Comparison of ENCODE assay signal across 23 cellular contexts in genomic region chr1:214270097-214270635, GRCh38. TPM values are rescaled to one million over a fixed set of nuclear protein-coding genes. Genes with fewer than 3 reads are reported as not detected.
DNase-seq lines count a peak whose midpoint lies in the region; ATAC-seq, FAIRE-seq and TF ChIP-seq lines count a peak whose summit lies in the region.
"Had no signal": no experiment of that assay in that cellular context is flagged by ENCODE, and none has a peak within 500 bp of the region (broad histone marks: within the 10 kb centered on the region; RNA-seq: fewer than 3 reads in every experiment).

No MANE protein-coding gene starts in this region.

- no peak overlapping the region for H3K18ac ChIP-seq in mesenchymal stem cell (ENCODE audit: low read depth in 1 of 2, low read length in 2 of 2)

- H3K9ac ChIP-seq in GM23248 = no peak overlapping the region
- H3K9ac ChIP-seq in K562 (ENCODE audit: insufficient read depth in 1 of 2, low read depth in 2 of 2, low read length in 2 of 2) = no peak overlapping the region
- peak overlapping the region; percentile 29 for H3K9ac ChIP-seq in mesenchymal stem cell (ENCODE audit: low read length)
- H3K9ac ChIP-seq: SK-N-SH had no signal

- H3K36me3 ChIP-seq in GM23248 (ENCODE audit: low read depth) (no peaks in the 10 kb centered on the region), K562 (ENCODE audit: control insufficient read depth, insufficient read depth, low read length) (no peaks in the 10 kb centered on the region), mesenchymal stem cell (ENCODE audit: control insufficient read depth in 1 of 2, insufficient read depth in 2 of 2, low read depth in 1 of 2, low read length in 2 of 2) (no peaks in the 10 kb centered on the region), small intestine (ENCODE audit: control insufficient read depth in 2 of 2, insufficient read depth in 2 of 2, low read length in 2 of 2) (no peaks in the 10 kb centered on the region)
- H3K36me3 ChIP-seq: BE2C had no signal

- no peak overlapping the region for H3K4me3 ChIP-seq in AG10803 (ENCODE audit: low read length)
- H3K4me3 ChIP-seq in GM23248 = no peak overlapping the region
- H3K4me3 ChIP-seq in K562 = no peak overlapping the region
- no peak overlapping the region for H3K4me3 ChIP-seq in mesenchymal stem cell (ENCODE audit: insufficient read depth in 1 of 2, low read depth in 1 of 2, low read length in 2 of 2)
- H3K4me3 ChIP-seq in small intestine (ENCODE audit: low read depth in 1 of 2, low read length in 2 of 2) = no peak overlapping the region

- no peak overlapping the region for H3K4me2 ChIP-seq in GM23248 (ENCODE audit: unreplicated experiment)
- H3K4me2 ChIP-seq in K562 (ENCODE audit: insufficient read depth, low read length) = no peak overlapping the region
- H3K4me2 ChIP-seq in mesenchymal stem cell (ENCODE audit: low read length, poor library complexity, severe bottlenecking) = no peak overlapping the region
- H3K4me2 ChIP-seq: SK-N-SH had no signal

- no peak overlapping the region for H3K14ac ChIP-seq in mesenchymal stem cell (ENCODE audit: low read length in 2 of 2)

- no peaks in the 10 kb centered on the region for H3F3A ChIP-seq in GM23248 (ENCODE audit: insufficient read depth)

- H3K9me1 ChIP-seq in K562 (ENCODE audit: control insufficient read depth, insufficient read depth, low read length) = no peaks in the 10 kb centered on the region

- no peaks in the 10 kb centered on the region for H3K9me2 ChIP-seq in GM23248 (ENCODE audit: insufficient read depth)
- H3K9me2 ChIP-seq: SK-N-SH had no signal

- POLR2A ChIA-PET in K562 (lab: Yijun Ruan, JAX) = interaction anchor here (0.6 kb wide), 1 partner anchor 10 kb away, joined by 3 read pairs; no protein-coding TSS in a partner anchor

- ATAC-seq in K562 = no peak
- ATAC-seq in activated T-cell treated with anti-CD3 and anti-CD28 coated beads, Interleukin-2, amount 50 U/mL, for 4 hours = no peak
- ATAC-seq: Panc1 had no signal

- DNase-seq in AG10803 (ENCODE audit: low read depth) (peak; percentile 61), GM23248 (peak; percentile 42), K562 (ENCODE audit: extremely low read depth in 1 of 4, low spot score in 3 of 4) (no peak), mesenchymal stem cell (no peak), NCI-H226 (no peak), small intestine (no peak)
- no peak for DNase-seq in activated T-cell treated with anti-CD3 and anti-CD28 coated beads, Interleukin-2, amount 50 U/mL, for 4 hours
- DNase-seq: BE2C; CD4-positive, alpha-beta T cell; COR-L47; DMS 273 treated with DMSO at 0.1 percent for 48 hours; DND-41; GDM1; MM.1S; NCI-H1048; NCI-H1417 treated with DMSO at 0.1 percent for 48 hours; NCI-H187; NCI-H510A; NCI-H748 treated with DMSO at 0.1 percent for 48 hours; SIG-M5; SK-N-SH had no signal

- no peak for TF ChIP-seq EP300 in K562 (IDR thresholded peaks at IDR 0.05; ENCODE audit: low read length)

- H3K4ac ChIP-seq in mesenchymal stem cell (ENCODE audit: low read depth in 1 of 2, low read length in 2 of 2) = no peak overlapping the region

- H3K27ac ChIP-seq in GM23248 (no peak overlapping the region), K562 (ENCODE audit: extremely low read depth, low read depth, low read length) (no peak overlapping the region), mesenchymal stem cell (ENCODE audit: low read length, poor library complexity, severe bottlenecking) (no peak overlapping the region), small intestine (ENCODE audit: low read depth in 1 of 2, low read length in 1 of 2) (no peak overlapping the region)

- no peaks in the 10 kb centered on the region for H3K79me2 ChIP-seq in GM23248 (ENCODE audit: insufficient read depth)
- no peaks in the 10 kb centered on the region for H3K79me2 ChIP-seq in K562 (ENCODE audit: control insufficient read depth, insufficient read depth, low read length)

- no peak for TF ChIP-seq RAD21 in K562 (CRISPR knock-in tag; conservative IDR thresholded peaks at IDR 0.05 in 1 of 2, IDR thresholded peaks at IDR 0.05 in 1 of 2)

- no peak overlapping the region for H3K4me3 Mint-ChIP-seq in activated T-cell treated with anti-CD3 and anti-CD28 coated beads, Interleukin-2, amount 50 U/mL, for 4 hours
- H3K4me3 Mint-ChIP-seq: CD4-positive, alpha-beta T cell had no signal

- no TSS peak for BruUV-seq in K562 (replicated peaks; lab: Mats Ljungman, UMichigan)

- intact Hi-C loops in K562 (cut with micrococcal nuclease) = loop anchor here (2.0 kb wide), 1 partner anchor 59 kb away; no protein-coding TSS in a partner anchor

- CTCF ChIA-PET in K562 (lab: Yijun Ruan, JAX; ENCODE audit: low intra/inter-chr PET ratio) = no interaction called here

- no peak for TF ChIP-seq POLR2A in K562 (conservative IDR thresholded peaks at IDR 0.05)

- H4K8ac ChIP-seq in mesenchymal stem cell (ENCODE audit: low read length) = no peak overlapping the region

- 7 to 9% methylated on average over 2 of the region's 2 CpGs for WGBS in GM23248 (ENCODE audit: low coverage in 1 of 2, low lambda C conversion rate in 2 of 2, missing lambda C conversion rate in 2 of 2), 2 experiments
- WGBS in K562 (ENCODE audit: insufficient coverage, low coverage, missing lambda C conversion rate) = 2% methylated on average over 2 of the region's 2 CpGs
- 90% methylated on average over 2 of the region's 2 CpGs for WGBS in mesenchymal stem cell
- 36 to 66% (median 39%) methylated on average over 2 of the region's 2 CpGs for WGBS in small intestine, 3 donors

- no peak overlapping the region for H2BK12ac ChIP-seq in mesenchymal stem cell (ENCODE audit: low read length in 2 of 2)

- FAIRE-seq in K562 (lab: Jason Lieb, UNC) = no peak
- FAIRE-seq in small intestine (lab: Jason Lieb, UNC) = no peak
- FAIRE-seq: H54 had no signal

- TF ChIP-seq CTCF in AG10803 (conservative IDR thresholded peaks at IDR 0.05; ENCODE audit: low read length) (no peak), K562 (IDR thresholded peaks at IDR 0.05 in 2 of 3, conservative IDR thresholded peaks at IDR 0.05 in 1 of 3; ENCODE audit: insufficient read depth in 2 of 3, low read depth in 1 of 3, low read length in 3 of 3) (no peak)

- H2AFZ ChIP-seq in GM23248 = no peak overlapping the region
- H2AFZ ChIP-seq in K562 (ENCODE audit: low read depth, low read length) = no peak overlapping the region
- no peak overlapping the region for H2AFZ ChIP-seq in mesenchymal stem cell (ENCODE audit: low read depth, low read length)

- in situ Hi-C loops in GM23248 (cut with MboI) = no loop called here
- in situ Hi-C loops in K562 (cut with MboI) = no loop called here

- H3K9me3 Mint-ChIP-seq in activated T-cell treated with anti-CD3 and anti-CD28 coated beads, Interleukin-2, amount 50 U/mL, for 4 hours = no peaks in the 10 kb centered on the region
- H3K9me3 Mint-ChIP-seq: CD4-positive, alpha-beta T cell had no signal

- peaks cover 23% of the 10 kb centered on the region for H3K27me3 Mint-ChIP-seq in activated T-cell treated with anti-CD3 and anti-CD28 coated beads, Interleukin-2, amount 50 U/mL, for 4 hours (ENCODE audit: low read depth)

- no peak overlapping the region for H2BK120ac ChIP-seq in mesenchymal stem cell (ENCODE audit: low read depth, low read length)

- H2BK5ac ChIP-seq in mesenchymal stem cell (ENCODE audit: low read depth, low read length, poor library complexity, severe bottlenecking) = no peak overlapping the region

- no peaks in the 10 kb centered on the region for H3K79me1 ChIP-seq in mesenchymal stem cell (replicated peaks; ENCODE audit: low read length, poor library complexity, severe bottlenecking)

- H2AK5ac ChIP-seq in mesenchymal stem cell (ENCODE audit: low read length, severe bottlenecking) = no peak overlapping the region

- H3K27me3 ChIP-seq in GM23248 (replicated peaks; ENCODE audit: insufficient read depth) (peaks cover 6% of the 10 kb centered on the region; the same call in 1 of the 2 replicates), K562 (ENCODE audit: control insufficient read depth in 2 of 2, insufficient read depth in 2 of 2, low read length in 2 of 2) (peaks cover 9 to 18% of the 10 kb centered on the region in 2 experiments; a peak in 4 of 5 replicates), mesenchymal stem cell (ENCODE audit: control insufficient read depth in 1 of 2, insufficient read depth in 1 of 2, low read length in 2 of 2) (no peaks in the 10 kb centered on the region), small intestine (ENCODE audit: control insufficient read depth in 2 of 2, insufficient read depth in 2 of 2, low read length in 2 of 2) (no peaks in the 10 kb centered on the region)
- H3K27me3 ChIP-seq: BE2C had no signal

- H3K4me1 ChIP-seq in GM23248 (ENCODE audit: insufficient read depth) (peaks cover 19% of the 10 kb centered on the region), K562 (replicated peaks in 1 of 2; ENCODE audit: control insufficient read depth in 2 of 2, insufficient read depth in 2 of 2, low read length in 2 of 2) (no peaks in the 10 kb centered on the region), mesenchymal stem cell (ENCODE audit: control insufficient read depth, insufficient read depth, low read depth, low read length) (no peaks in the 10 kb centered on the region), small intestine (ENCODE audit: control insufficient read depth in 2 of 2, insufficient read depth in 1 of 2, low read depth in 1 of 2, low read length in 1 of 2) (no peaks in the 10 kb centered on the region)
- H3K4me1 ChIP-seq: BE2C had no signal

- H2BK15ac ChIP-seq in mesenchymal stem cell (ENCODE audit: low read depth, poor library complexity, severe bottlenecking) = no peak overlapping the region

- no peak overlapping the region for H3K23ac ChIP-seq in mesenchymal stem cell (ENCODE audit: low read length in 2 of 2)

- H3K4me1 Mint-ChIP-seq in activated T-cell treated with anti-CD3 and anti-CD28 coated beads, Interleukin-2, amount 50 U/mL, for 4 hours (ENCODE audit: low read depth) = no peaks in the 10 kb centered on the region

- H3K36me3 Mint-ChIP-seq in activated T-cell treated with anti-CD3 and anti-CD28 coated beads, Interleukin-2, amount 50 U/mL, for 4 hours (ENCODE audit: insufficient read depth) = no peaks in the 10 kb centered on the region

- H4K20me1 ChIP-seq in GM23248 (ENCODE audit: insufficient read depth) (no peaks in the 10 kb centered on the region), K562 (replicated peaks; ENCODE audit: control insufficient read depth, insufficient read depth, low read length) (no peaks in the 10 kb centered on the region)

- H4K91ac ChIP-seq in mesenchymal stem cell (ENCODE audit: low read length) = no peak overlapping the region

- no peaks in the 10 kb centered on the region for H3K9me3 ChIP-seq in GM23248 (ENCODE audit: low read depth)
- H3K9me3 ChIP-seq in K562 (replicated peaks; ENCODE audit: control insufficient read depth, insufficient read depth, low read depth, low read length) = no peaks in the 10 kb centered on the region
- no peaks in the 10 kb centered on the region for H3K9me3 ChIP-seq in mesenchymal stem cell (ENCODE audit: control insufficient read depth, low read length)
- H3K9me3 ChIP-seq in small intestine (ENCODE audit: control insufficient read depth, low read depth) = no peaks in the 10 kb centered on the region
- H3K9me3 ChIP-seq: BE2C, SK-N-SH had no signal

RNA-seq across cellular contexts. Expression of gene SMYD2, which starts 10.8 kb away (rescaled TPM):
- total RNA-seq in GM23248 (2014; rRNA removed; shearing (Covaris generic)) = 34.9 and 49.3 TPM in 2 replicates
- polyA plus RNA-seq in GM23248 (2016; fragmentation: Nextera tagmentation; extraction: Ambion mirVana) = 48.1 and 52.1 TPM in 2 replicates
- total RNA-seq in K562 (2011; cell fraction: chromatin; rRNA removed; ENCODE audit: low replicate concordance) = 31.0 and 35.4 TPM in 2 replicates
- 16.8 and 19.5 TPM in 2 replicates for total RNA-seq in K562 (2011; cell fraction: nucleolus; rRNA removed)
- total RNA-seq in K562 (2011; cell fraction: nucleoplasm; rRNA removed) = 26.3 and 36.2 TPM in 2 replicates
- 39.9 and 42.7 TPM in 2 replicates for total RNA-seq in K562 (2014; rRNA removed)
- 48.2 and 50.5 TPM in 2 replicates for total RNA-seq in K562 (2014; rRNA removed; fragmentation: Illumina TruSeq; extraction: Trizol)
- total RNA-seq in K562 (2015; rRNA removed; fragmentation: Illumina TruSeq; extraction: Trizol) = 50.2 and 51.6 TPM in 2 replicates
- 33.6 and 36.5 TPM in 2 replicates for total RNA-seq in K562 (2021)
- 59.7 and 81.3 TPM in 2 replicates for polyA plus RNA-seq in K562 (2011; rRNA removed)
- polyA plus RNA-seq in K562 (2011; cell fraction: cytosol; rRNA removed) = 24.1 and 32.1 TPM in 2 replicates
- polyA plus RNA-seq in K562 (2011; cell fraction: nucleus; rRNA removed) = 74.1 and 86.5 TPM in 2 replicates
- 38.9 and 44.6 TPM in 2 replicates for polyA plus RNA-seq in K562 (2012)
- 49.3 and 52.3 TPM in 2 replicates for polyA plus RNA-seq in K562 (2014; fragmentation: Illumina TruSeq; extraction: Trizol)
- polyA plus RNA-seq in K562 (2014; fragmentation: Nextera tagmentation; extraction: Ambion mirVana) = 10 to 100 TPM; 13.8 to 16.6 TPM
- 38.2 and 39.9 TPM in 2 replicates for polyA plus RNA-seq in K562 (2014; rRNA removed)
- polyA minus RNA-seq in K562 (2011; rRNA and poly(A)+ RNA removed) = 39.9 and 41.4 TPM in 2 replicates
- 15.2 and 16.8 TPM in 2 replicates for polyA minus RNA-seq in K562 (2011; cell fraction: cytosol; rRNA and poly(A)+ RNA removed)
- polyA minus RNA-seq in K562 (2011; cell fraction: nucleus; rRNA and poly(A)+ RNA removed) = 17.0 and 23.4 TPM in 2 replicates
- polyA plus RNA-seq in mesenchymal stem cell (2013, experiment 1 of 2) = 26.9 TPM
- 27.4 TPM for polyA plus RNA-seq in mesenchymal stem cell (2013, experiment 2 of 2)
- 10 to 100 TPM; 20.8 to 21.3 (median 21.2) TPM for polyA plus RNA-seq in small intestine
- total RNA-seq in activated T-cell treated with anti-CD3 and anti-CD28 coated beads, Interleukin-2, amount 50 U/mL, for 4 hours = 10 to 100 TPM; 15.6 to 21.9 (median 18.4) TPM

Comparison
In these comparisons a context has a peak if more than half of its experiments do, and no peak if none do; other contexts are left out.
1. DNase-seq: peak in AG10803 (single experiment) and GM23248 (single experiment); none in K562 (0 of 4), mesenchymal stem cell (single experiment), NCI-H226 (single experiment), small intestine (single experiment) and activated T-cell treated with anti-CD3 and anti-CD28 coated beads, Interleukin-2, amount 50 U/mL, for 4 hours (single experiment).